ENCODE assay signal across 30 cellular contexts in genomic region chr10:68127995-68128394, GRCh38. TPM values are rescaled to one million over a fixed set of nuclear protein-coding genes. Genes with fewer than 3 reads are reported as not detected.
"Had no signal": no experiment of that assay in that cellular context is flagged by ENCODE, and none has a peak within 500 bp of the region (broad histone marks: within the 10 kb centered on the region; RNA-seq: fewer than 3 reads in every experiment).

No MANE protein-coding gene starts in this region.

- H3K4me1 ChIP-seq: testis, upper lobe of left lung had no signal

- DNase-seq: activated CD4-positive, alpha-beta T cell treated with anti-CD3 and anti-CD28 coated beads, Interleukin-2, amount 10 ng/mL, durations not matched to agents 7 days and 5 days; activated CD4-positive, CD25-positive, alpha-beta regulatory T cell treated with anti-CD3 and anti-CD28 coated beads, Interleukin-2, amount 50 U/mL, for 72 hours; activated CD8-positive, alpha-beta memory T cell treated with anti-CD3 and anti-CD28 coated beads, Interleukin-2, amount 10 ng/mL, durations not matched to agents 7 days and 5 days; activated CD8-positive, alpha-beta T cell treated with anti-CD3 and anti-CD28 coated beads for 36 hours; activated gamma-delta T cell; activated naive CD4-positive, alpha-beta T cell treated with anti-CD3 and anti-CD28 coated beads, Interleukin-2, amount 50 U/mL, for 16 hours; activated naive CD8-positive, alpha-beta T cell treated with anti-CD3 and anti-CD28 coated beads, Interleukin-2, amount 50 U/mL, for 24 hours; activated T-cell treated with anti-CD3 and anti-CD28 coated beads for 4 hours; aorta; caudate nucleus; dermis blood vessel endothelial cell; effector CD8-positive, alpha-beta T cell; erythroblast; foreskin melanocyte; glutamatergic neuron; immature natural killer cell; kidney glomerular epithelial cell; left ventricle myocardium superior; nephron progenitor cell; nucleus accumbens; stimulated activated CD4-positive, alpha-beta T cell treated with anti-CD3 and anti-CD28 coated beads, Interleukin-4, amount 100 ng/mL, for 1 hour; stimulated activated naive CD4-positive, alpha-beta T cell; testis; upper lobe of left lung; WERI-Rb-1 had no signal

- H3K36me3 Mint-ChIP-seq: activated CD8-positive, alpha-beta memory T cell treated with anti-CD3 and anti-CD28 coated beads, Interleukin-2, amount 10 ng/mL, durations not matched to agents 7 days and 5 days; brain; immature natural killer cell had no signal

- H3K27ac ChIP-seq: hepatocyte, testis, upper lobe of left lung, WERI-Rb-1 had no signal

- H3K27me3 Mint-ChIP-seq: activated CD8-positive, alpha-beta T cell treated with anti-CD3 and anti-CD28 coated beads for 36 hours; activated naive CD8-positive, alpha-beta T cell treated with anti-CD3 and anti-CD28 coated beads, Interleukin-2, amount 50 U/mL, for 24 hours; progenitor cell of endocrine pancreas had no signal

- H3K27ac Mint-ChIP-seq: activated CD4-positive, alpha-beta T cell treated with anti-CD3 and anti-CD28 coated beads, Interleukin-2, amount 10 ng/mL, durations not matched to agents 7 days and 5 days; activated CD8-positive, alpha-beta memory T cell treated with anti-CD3 and anti-CD28 coated beads, Interleukin-2, amount 10 ng/mL, durations not matched to agents 7 days and 5 days; activated CD8-positive, alpha-beta T cell treated with anti-CD3 and anti-CD28 coated beads for 36 hours; activated naive CD8-positive, alpha-beta T cell treated with anti-CD3 and anti-CD28 coated beads, Interleukin-2, amount 50 U/mL, for 24 hours; activated T-helper 1 cell treated with anti-CD3 and anti-CD28 coated beads, Interleukin-12 subunit alpha, Interleukin-12 subunit beta, Interleukin-2, Interleukin-4 antibody, amounts not matched to agents 30 ng/mL and 10 ng/mL and 1 ng/mL, durations not matched to agents 14 hours and 24 hours and 36 hours; brain; immature natural killer cell; nephron progenitor cell; progenitor cell of endocrine pancreas; T-helper 2 cell treated with Interferon-gamma antibody and Interleukin-4, amounts not matched to agents 5 μg/mL and 100 μg/mL, for 36 hours had no signal

- H3K4me1 Mint-ChIP-seq: activated CD4-positive, alpha-beta T cell treated with anti-CD3 and anti-CD28 coated beads, Interleukin-2, amount 10 ng/mL, durations not matched to agents 7 days and 5 days; activated CD8-positive, alpha-beta memory T cell treated with anti-CD3 and anti-CD28 coated beads, Interleukin-2, amount 10 ng/mL, durations not matched to agents 7 days and 5 days; activated naive CD8-positive, alpha-beta T cell treated with anti-CD3 and anti-CD28 coated beads, Interleukin-2, amount 50 U/mL, for 24 hours; immature natural killer cell; nephron progenitor cell had no signal

- H3K4me3 Mint-ChIP-seq: activated CD4-positive, alpha-beta T cell treated with anti-CD3 and anti-CD28 coated beads, Interleukin-2, amount 10 ng/mL, durations not matched to agents 7 days and 5 days; activated CD8-positive, alpha-beta memory T cell treated with anti-CD3 and anti-CD28 coated beads, Interleukin-2, amount 10 ng/mL, durations not matched to agents 7 days and 5 days; activated CD8-positive, alpha-beta T cell treated with anti-CD3 and anti-CD28 coated beads for 36 hours; activated naive CD8-positive, alpha-beta T cell treated with anti-CD3 and anti-CD28 coated beads, Interleukin-2, amount 50 U/mL, for 24 hours; activated T-helper 1 cell treated with anti-CD3 and anti-CD28 coated beads, Interleukin-12 subunit alpha, Interleukin-12 subunit beta, Interleukin-2, Interleukin-4 antibody, amounts not matched to agents 30 ng/mL and 10 ng/mL and 1 ng/mL, durations not matched to agents 14 hours and 24 hours and 36 hours; brain; immature natural killer cell; nephron progenitor cell; T-helper 2 cell treated with Interferon-gamma antibody and Interleukin-4, amounts not matched to agents 5 μg/mL and 100 μg/mL, for 36 hours had no signal

- H3K4me2 ChIP-seq: hepatocyte had no signal

- H3K9me3 Mint-ChIP-seq: activated CD4-positive, alpha-beta T cell treated with anti-CD3 and anti-CD28 coated beads, Interleukin-2, amount 10 ng/mL, durations not matched to agents 7 days and 5 days; activated CD8-positive, alpha-beta T cell treated with anti-CD3 and anti-CD28 coated beads for 36 hours; activated naive CD8-positive, alpha-beta T cell treated with anti-CD3 and anti-CD28 coated beads, Interleukin-2, amount 50 U/mL, for 24 hours; activated T-helper 1 cell treated with anti-CD3 and anti-CD28 coated beads, Interleukin-12 subunit alpha, Interleukin-12 subunit beta, Interleukin-2, Interleukin-4 antibody, amounts not matched to agents 30 ng/mL and 10 ng/mL and 1 ng/mL, durations not matched to agents 14 hours and 24 hours and 36 hours; brain; immature natural killer cell; nephron progenitor cell; T-helper 2 cell treated with Interferon-gamma antibody and Interleukin-4, amounts not matched to agents 5 μg/mL and 100 μg/mL, for 36 hours had no signal

- ATAC-seq: activated CD8-positive, alpha-beta memory T cell treated with anti-CD3 and anti-CD28 coated beads, Interleukin-2, amount 10 ng/mL, durations not matched to agents 7 days and 5 days; activated CD8-positive, alpha-beta T cell treated with anti-CD3 and anti-CD28 coated beads for 36 hours; activated naive CD8-positive, alpha-beta T cell treated with anti-CD3 and anti-CD28 coated beads, Interleukin-2, amount 50 U/mL, for 24 hours; left ventricle myocardium superior had no signal

- H3K27me3 ChIP-seq: hepatocyte, testis, upper lobe of left lung had no signal

- H2AFZ ChIP-seq: hepatocyte had no signal

- H3K36me3 ChIP-seq: upper lobe of left lung, WERI-Rb-1 had no signal

- H3K9me3 ChIP-seq: testis, upper lobe of left lung had no signal

- H3K4me3 ChIP-seq: hepatocyte, testis, upper lobe of left lung had no signal

RNA-seq across cellular contexts. Expression of gene MYPN, which starts 18.7 kb away (rescaled TPM):
- total RNA-seq: activated CD4-positive, alpha-beta T cell treated with anti-CD3 and anti-CD28 coated beads, Interleukin-2, amount 10 ng/mL, durations not matched to agents 7 days and 5 days; activated CD8-positive, alpha-beta memory T cell treated with anti-CD3 and anti-CD28 coated beads, Interleukin-2, amount 10 ng/mL, durations not matched to agents 7 days and 5 days; activated CD8-positive, alpha-beta T cell treated with anti-CD3 and anti-CD28 coated beads for 36 hours; activated T-helper 1 cell treated with anti-CD3 and anti-CD28 coated beads, Interleukin-12 subunit alpha, Interleukin-12 subunit beta, Interleukin-2, Interleukin-4 antibody, amounts not matched to agents 30 ng/mL and 10 ng/mL and 1 ng/mL, durations not matched to agents 14 hours and 24 hours and 36 hours; dermis blood vessel endothelial cell; hepatocyte; upper lobe of left lung had no signal
- polyA plus RNA-seq: hepatocyte, immature natural killer cell had no signal
